21 cellular contexts compared by ENCODE assay signal in the genomic region with DNA sequence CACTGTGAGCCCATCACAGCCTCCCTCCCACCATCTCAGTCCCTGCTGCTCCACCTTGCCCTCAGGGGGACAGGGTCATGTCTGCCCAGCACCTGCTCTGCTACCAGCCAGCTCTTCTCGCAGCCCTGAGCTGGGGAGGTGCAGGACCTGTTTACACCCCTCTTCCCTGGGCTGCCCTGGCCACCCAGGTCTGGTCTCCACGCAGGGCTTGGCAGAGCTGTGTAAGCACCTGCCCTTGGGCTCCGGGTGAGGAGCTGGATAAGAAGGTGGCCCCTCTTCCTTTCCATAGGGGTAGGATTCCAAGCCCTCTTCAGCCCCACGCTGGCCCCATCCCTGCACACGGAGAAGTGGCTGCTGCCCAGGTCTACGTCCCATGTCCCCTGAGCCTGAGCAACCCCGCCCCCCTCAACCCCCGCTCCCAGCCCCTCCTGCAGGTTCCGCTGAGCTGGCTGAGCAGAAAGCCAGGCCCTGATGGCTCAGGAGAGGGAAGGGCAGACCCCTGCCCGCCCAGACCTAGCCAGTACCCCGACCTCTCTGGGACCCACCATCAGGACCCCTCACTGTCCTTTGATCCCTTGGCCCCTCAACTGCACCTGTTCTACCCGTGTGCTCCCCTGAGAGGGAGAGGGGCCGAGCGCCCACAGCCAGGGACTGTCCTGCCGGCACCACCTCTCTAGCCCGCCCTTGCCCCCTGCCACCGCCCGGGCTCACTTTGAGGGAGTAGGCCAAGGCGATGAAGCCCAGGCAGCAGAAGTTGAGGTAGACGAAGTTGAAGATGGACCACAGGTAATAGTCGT. TPM values are rescaled to one million over a fixed set of nuclear protein-coding genes. Genes with fewer than 3 reads are reported as not detected.
DNase-seq lines count a peak whose midpoint lies in the region; ATAC-seq and TF ChIP-seq lines count a peak whose summit lies in the region.
"Had no signal": no experiment of that assay in that cellular context is flagged by ENCODE, and none has a peak within 500 bp of the region (broad histone marks: within the 10 kb centered on the region; RNA-seq: fewer than 3 reads in every experiment).

No MANE protein-coding gene starts in this region.

- no peaks in the 10 kb centered on the region for H3K9me3 Mint-ChIP-seq in natural killer cell
- peaks cover 8% of the 10 kb centered on the region for H3K9me3 Mint-ChIP-seq in natural killer cell treated with Interleukin-12 subunit alpha and Interleukin-12 subunit beta and Interleukin-15 and Interleukin-18, amount 100 ng/mL, for 72 hours

- ATAC-seq in natural killer cell (no peak), GM18502 (IDR thresholded peaks at IDR 0.05; ENCODE audit: poor library complexity, unreplicated experiment) (no peak)
- no peak for ATAC-seq in natural killer cell treated with Interleukin-12 subunit alpha and Interleukin-12 subunit beta and Interleukin-15 and Interleukin-18, amount 100 ng/mL, for 72 hours
- ATAC-seq: lower lobe of right lung, Panc1 had no signal

- H3K4me1 Mint-ChIP-seq in natural killer cell: peaks cover 14 to 51% of the 10 kb centered on the region in 2 donors
- peaks cover 25 to 27% of the 10 kb centered on the region in 2 donors for H3K4me1 Mint-ChIP-seq in natural killer cell treated with Interleukin-12 subunit alpha and Interleukin-12 subunit beta and Interleukin-15 and Interleukin-18, amount 100 ng/mL, for 72 hours (ENCODE audit: low read depth in 2 of 2)

- intact Hi-C loops in natural killer cell (cut with micrococcal nuclease) (no loop called here), dorsolateral prefrontal cortex (cut with DNase I) (loop anchor here in 1 of 2 donors (5.0 kb wide), 1 partner anchor 85 kb away; the partner anchor contains the start of gene SYT8)

- H3K4me3 ChIP-seq in dorsolateral prefrontal cortex (peak overlapping the region in 58 of 59 donors; percentile 4 to 72 (median 60)), retinal pigment epithelial cell (ENCODE audit: low read length) (peak overlapping the region; percentile 62)
- H3K4me3 ChIP-seq: lower lobe of right lung had no signal

- H3K27me3 ChIP-seq in dorsolateral prefrontal cortex: no peaks in the 10 kb centered on the region

- peak overlapping the region; percentile 59 for H3K4me3 Mint-ChIP-seq in natural killer cell
- no peak overlapping the region for H3K4me3 Mint-ChIP-seq in natural killer cell treated with Interleukin-12 subunit alpha and Interleukin-12 subunit beta and Interleukin-15 and Interleukin-18, amount 100 ng/mL, for 72 hours
- H3K4me3 Mint-ChIP-seq: nephron progenitor cell had no signal

- no peak overlapping the region for H3K27ac Mint-ChIP-seq in natural killer cell
- H3K27ac Mint-ChIP-seq in natural killer cell treated with Interleukin-12 subunit alpha and Interleukin-12 subunit beta and Interleukin-15 and Interleukin-18, amount 100 ng/mL, for 72 hours: no peak overlapping the region
- H3K27ac Mint-ChIP-seq: nephron progenitor cell had no signal

- H3K36me3 Mint-ChIP-seq in natural killer cell: no peaks in the 10 kb centered on the region
- H3K36me3 Mint-ChIP-seq in natural killer cell treated with Interleukin-12 subunit alpha and Interleukin-12 subunit beta and Interleukin-15 and Interleukin-18, amount 100 ng/mL, for 72 hours: peaks cover 6% of the 10 kb centered on the region

- peaks cover 0 to 13% of the 10 kb centered on the region in 2 donors for H3K27me3 Mint-ChIP-seq in natural killer cell (ENCODE audit: low read depth in 2 of 2)
- H3K27me3 Mint-ChIP-seq in natural killer cell treated with Interleukin-12 subunit alpha and Interleukin-12 subunit beta and Interleukin-15 and Interleukin-18, amount 100 ng/mL, for 72 hours: peaks cover 4 to 12% of the 10 kb centered on the region in 2 donors

- TF ChIP-seq CTCF in natural killer cell (IDR thresholded peaks at IDR 0.05) (no peak), dorsolateral prefrontal cortex (IDR thresholded peaks at IDR 0.05 in 54 of 56, conservative IDR thresholded peaks at IDR 0.05 in 2 of 56; ENCODE audit: low read depth in 1 of 56, partially characterized antibody in 56 of 56) (no peak), retinal pigment epithelial cell (conservative IDR thresholded peaks at IDR 0.05; ENCODE audit: low read depth, low read length) (no peak)

- DNase-seq in natural killer cell (no peak), dorsolateral prefrontal cortex (peak in 3 of 10 donors; percentile 13 to 23 (median 23)), retinal pigment epithelial cell (ENCODE audit: low read depth) (no peak), mucosa of gallbladder (ENCODE audit: low spot score) (no peak), activated gamma-delta T cell (lab: John Stamatoyannopoulos, UW) (no peak), NCI-H1436 treated with DMSO at 0.1 percent for 48 hours (lab: John Stamatoyannopoulos, UW) (no peak)
- no peak for DNase-seq in natural killer cell treated with Interleukin-12 subunit alpha and Interleukin-12 subunit beta and Interleukin-15 and Interleukin-18, amount 100 ng/mL, for 72 hours (ENCODE audit: low spot score)
- DNase-seq: activated naive CD4-positive, alpha-beta T cell; central memory CD4-positive, alpha-beta T cell; foreskin keratinocyte; lower lobe of right lung; NCI-H187 treated with DMSO at 0.1 percent for 48 hours; NCI-H526; nephron progenitor cell; stimulated activated naive CD4-positive, alpha-beta T cell; SW 1271; WERI-Rb-1 had no signal

- peak overlapping the region in 46 of 59 donors; percentile 0 to 93 (median 75) for H3K27ac ChIP-seq in dorsolateral prefrontal cortex
- H3K27ac ChIP-seq: foreskin keratinocyte, lower lobe of right lung, WERI-Rb-1 had no signal

RNA-seq across cellular contexts. Expression of gene IFITM10, which starts 3.2 kb away (rescaled TPM):
- total RNA-seq in natural killer cell (1 to 10 TPM; 5.5 to 8.1 (median 6.5) TPM), dorsolateral prefrontal cortex (10 to 100 TPM in 74 of 120 experiments, 1 to 10 TPM in 46; 6.0 to 26.6 (median 11.4) TPM), mucosa of gallbladder (13.9 TPM)
- total RNA-seq in natural killer cell treated with Interleukin-12 subunit alpha and Interleukin-12 subunit beta and Interleukin-15 and Interleukin-18, amount 100 ng/mL, for 72 hours: 1 to 10 TPM; 2.3 to 8.1 TPM

RNA-seq across cellular contexts. Expression of gene CTSD, which starts 16.6 kb away (rescaled TPM):
- 100 to 1,000 TPM; 388 to 446 (median 415) TPM for total RNA-seq in natural killer cell
- total RNA-seq in natural killer cell treated with Interleukin-12 subunit alpha and Interleukin-12 subunit beta and Interleukin-15 and Interleukin-18, amount 100 ng/mL, for 72 hours: 100 to 1,000 TPM; 350 to 592 TPM
- total RNA-seq in dorsolateral prefrontal cortex: 100 to 1,000 TPM; 284 to 532 (median 387) TPM
- 2,163 TPM for total RNA-seq in mucosa of gallbladder

RNA-seq across cellular contexts. Expression of gene KRTAP5-6, which starts 50.2 kb away (rescaled TPM):
- not detected for total RNA-seq in natural killer cell
- total RNA-seq in natural killer cell treated with Interleukin-12 subunit alpha and Interleukin-12 subunit beta and Interleukin-15 and Interleukin-18, amount 100 ng/mL, for 72 hours: not detected
- 1 to 10 TPM in 1 of 120 experiments, not detected in 119; 1.0 TPM for total RNA-seq in dorsolateral prefrontal cortex
- not detected for total RNA-seq in mucosa of gallbladder
- total RNA-seq: Caco-2, foreskin keratinocyte, lower lobe of right lung, M059J had no signal
